In genomic region chr17:81556863-81557262, GRCh38 we compare ENCODE assay signal across 17 cellular contexts. TPM values are rescaled to one million over a fixed set of nuclear protein-coding genes. Genes with fewer than 3 reads are reported as not detected.
A peak's percentile ranks its signal among the peaks of the same experiment; 100 is the strongest.
DNase-seq lines count a peak whose midpoint lies in the region; ATAC-seq, FAIRE-seq and TF ChIP-seq lines count a peak whose summit lies in the region.
"Had no signal": no experiment of that assay in that cellular context is flagged by ENCODE, and none has a peak within 500 bp of the region (broad histone marks: within the 10 kb centered on the region; RNA-seq: fewer than 3 reads in every experiment).

No MANE protein-coding gene starts in this region.

- no peak for TF ChIP-seq RAD21 in K562 (CRISPR knock-in tag; conservative IDR thresholded peaks at IDR 0.05 in 1 of 2, IDR thresholded peaks at IDR 0.05 in 1 of 2)

- WGBS in K562 (ENCODE audit: insufficient coverage, low coverage, missing lambda C conversion rate), result 92% methylated on average over 6 of the region's 6 CpGs

- BruUV-seq in Calu3 (replicated peaks; lab: Mats Ljungman, UMichigan) (TSS peak; percentile 12), K562 (replicated peaks; lab: Mats Ljungman, UMichigan) (TSS peak; percentile 44), PC-3 (replicated peaks; lab: Mats Ljungman, UMichigan) (no TSS peak)

- H2AFZ ChIP-seq in K562 (ENCODE audit: low read depth, low read length) (no peak overlapping the region), PC-3 (ENCODE audit: low read length) (no peak overlapping the region)

- H4K20me1 ChIP-seq in K562 (replicated peaks; ENCODE audit: control insufficient read depth, insufficient read depth, low read length), result peaks cover 12% of the 10 kb centered on the region; the same call in 1 of the 2 replicates
- H4K20me1 ChIP-seq in PC-3 (ENCODE audit: low read length), result 0 out of 2 replicates have a peak, but pooled peaks cover 3% of the 10 kb centered on the region

- intact Hi-C loops in Calu3 (cut with micrococcal nuclease; ENCODE audit: unreplicated experiment) (no loop called here), K562 (cut with micrococcal nuclease) (no loop called here), PC-3 (cut with micrococcal nuclease) (loop anchor here (2.0 kb wide), 1 partner anchor 44 kb away; no protein-coding TSS in a partner anchor)

- peaks cover 24% of the 10 kb centered on the region for H3K4me1 Mint-ChIP-seq in Calu3 (ENCODE audit: low read depth, unreplicated experiment)
- H3K4me1 Mint-ChIP-seq in nephron, result peaks cover 15% of the 10 kb centered on the region

- H3K4me2 ChIP-seq in K562 (ENCODE audit: insufficient read depth, low read length), result no peak overlapping the region
- H3K4me2 ChIP-seq in PC-3 (ENCODE audit: low read length), result no peak overlapping the region
- H3K4me2 ChIP-seq: BLaER1, KMS-11 had no signal

- no peaks in the 10 kb centered on the region for H3K9me1 ChIP-seq in K562 (ENCODE audit: control insufficient read depth, insufficient read depth, low read length)

- POLR2A ChIA-PET in HEK293 (lab: Yijun Ruan, JAX) (interaction anchor here (2.1 to 4.0 kb wide), 2 partner anchors 10 to 44 kb away, joined by 7 to 16 read pairs; partner anchors contain the start of gene ACTG1), K562 (lab: Yijun Ruan, JAX) (interaction anchor here (0.5 to 2.7 kb wide), 6 partner anchors 12 to 85 kb away, joined by 3 to 16 read pairs (median 5); partner anchors contain the start of gene ACTG1), PC-3 (lab: Charles Lee; ENCODE audit: unreplicated experiment) (no interaction called here)

- no peaks in the 10 kb centered on the region for H3K9me2 ChIP-seq in PC-3 (replicated peaks; ENCODE audit: low read length)

- no peak for TF ChIP-seq EP300 in K562 (IDR thresholded peaks at IDR 0.05; ENCODE audit: low read length)

- H3K79me2 ChIP-seq in K562 (ENCODE audit: control insufficient read depth, insufficient read depth, low read length) (peaks cover 8% of the 10 kb centered on the region), PC-3 (ENCODE audit: low read length) (peaks cover 2% of the 10 kb centered on the region)

- H3K9ac ChIP-seq in K562 (ENCODE audit: insufficient read depth in 1 of 2, low read depth in 2 of 2, low read length in 2 of 2) (peak overlapping the region in 1 of 2 experiments; percentile 54; a peak in 2 of 4 replicates), PC-3 (ENCODE audit: low read length) (no peak overlapping the region)
- H3K9ac ChIP-seq: BLaER1, KMS-11 had no signal

- H3K4me1 ChIP-seq in HEK293 (ENCODE audit: control insufficient read depth, insufficient read depth, low read length) (peaks cover 12% of the 10 kb centered on the region), K562 (replicated peaks in 1 of 2; ENCODE audit: control insufficient read depth in 2 of 2, insufficient read depth in 2 of 2, low read length in 2 of 2) (peaks cover 21 to 55% of the 10 kb centered on the region in 2 experiments), PC-3 (ENCODE audit: insufficient read depth, low read length) (peaks cover 44% of the 10 kb centered on the region)

- in situ Hi-C loops in K562 (cut with MboI), result no loop called here

- no peak for FAIRE-seq in K562 (lab: Jason Lieb, UNC)
- FAIRE-seq: GM12878 had no signal

- peaks cover 27 to 57% of the 10 kb centered on the region in 2 experiments for H3K36me3 ChIP-seq in HEK293 (ENCODE audit: control insufficient read depth in 2 of 2, insufficient read depth in 1 of 2, low read length in 2 of 2)
- peaks cover 57% of the 10 kb centered on the region; the same call in 2 of the 3 replicates for H3K36me3 ChIP-seq in K562 (ENCODE audit: control insufficient read depth, insufficient read depth, low read length)
- H3K36me3 ChIP-seq in PC-3 (ENCODE audit: low read depth, low read length), result peaks cover 39% of the 10 kb centered on the region

- no peak overlapping the region for H3K4me3 Mint-ChIP-seq in Calu3 (ENCODE audit: low read depth, unreplicated experiment)
- H3K4me3 Mint-ChIP-seq in nephron, result no peak overlapping the region
- H3K4me3 Mint-ChIP-seq: activated naive CD4-positive, alpha-beta T cell treated with anti-CD3 and anti-CD28 coated beads, Interleukin-2, amount 10 ng/mL, durations not matched to agents 7 days and 5 days had no signal

- peaks cover 91% of the 10 kb centered on the region for H3K36me3 Mint-ChIP-seq in Calu3 (ENCODE audit: insufficient read depth, unreplicated experiment)
- H3K36me3 Mint-ChIP-seq in nephron (ENCODE audit: low read depth), result peaks cover 31% of the 10 kb centered on the region

- H3K9me3 ChIP-seq in HEK293 (ENCODE audit: control insufficient read depth, insufficient read depth, low read depth, low read length) (no peaks in the 10 kb centered on the region), K562 (replicated peaks; ENCODE audit: control insufficient read depth, insufficient read depth, low read depth, low read length) (no peaks in the 10 kb centered on the region), PC-3 (ENCODE audit: low read length) (no peaks in the 10 kb centered on the region)
- H3K9me3 ChIP-seq: BLaER1 had no signal

- H3K27ac ChIP-seq in HEK293 (ENCODE audit: extremely low read depth, low read depth, low read length), result no peak overlapping the region
- H3K27ac ChIP-seq in K562 (ENCODE audit: extremely low read depth, low read depth, low read length), result peak overlapping the region; percentile 29; the same call in 2 of the 3 replicates
- no peak overlapping the region for H3K27ac ChIP-seq in PC-3 (ENCODE audit: low read length)
- H3K27ac ChIP-seq: BLaER1, KMS-11 had no signal

- TF ChIP-seq CTCF in Calu3 (IDR thresholded peaks at IDR 0.05; ENCODE audit: unreplicated experiment), result no peak
- TF ChIP-seq CTCF in HEK293 (tag by site-specific recombination; IDR thresholded peaks at IDR 0.05), result no peak
- TF ChIP-seq CTCF in K562 (IDR thresholded peaks at IDR 0.05 in 2 of 3, conservative IDR thresholded peaks at IDR 0.05 in 1 of 3; ENCODE audit: insufficient read depth in 2 of 3, low read depth in 1 of 3, low read length in 3 of 3), result no peak
- TF ChIP-seq CTCF in nephron (IDR thresholded peaks at IDR 0.05; ENCODE audit: unreplicated experiment in 3 of 3), result no peak
- TF ChIP-seq CTCF in PC-3 (conservative IDR thresholded peaks at IDR 0.05; ENCODE audit: low read depth, low read length), result no peak

- H3K27me3 ChIP-seq in K562 (ENCODE audit: control insufficient read depth in 2 of 2, insufficient read depth in 2 of 2, low read length in 2 of 2) (no peaks in the 10 kb centered on the region), PC-3 (ENCODE audit: low read length) (no peaks in the 10 kb centered on the region)
- H3K27me3 ChIP-seq: BLaER1 had no signal

- no peaks in the 10 kb centered on the region for H3K9me3 Mint-ChIP-seq in Calu3 (ENCODE audit: low read depth, unreplicated experiment)
- H3K9me3 Mint-ChIP-seq in nephron, result no peaks in the 10 kb centered on the region
- H3K9me3 Mint-ChIP-seq: activated naive CD4-positive, alpha-beta T cell treated with anti-CD3 and anti-CD28 coated beads, Interleukin-2, amount 10 ng/mL, durations not matched to agents 7 days and 5 days had no signal

- H3K27me3 Mint-ChIP-seq in Calu3 (ENCODE audit: unreplicated experiment) (no peaks in the 10 kb centered on the region), nephron (ENCODE audit: low read depth) (peaks cover 6% of the 10 kb centered on the region)
- H3K27me3 Mint-ChIP-seq: activated naive CD4-positive, alpha-beta T cell treated with anti-CD3 and anti-CD28 coated beads, Interleukin-2, amount 10 ng/mL, durations not matched to agents 7 days and 5 days had no signal

- H3F3A ChIP-seq in PC-3 (ENCODE audit: low read length, unreplicated experiment), result no peaks in the 10 kb centered on the region

- H3K4me3 ChIP-seq in HEK293 (ENCODE audit: low read depth, low read length) (no peak overlapping the region), K562 (no peak overlapping the region), PC-3 (ENCODE audit: low read length) (no peak overlapping the region)
- H3K4me3 ChIP-seq: BLaER1, GM12878 had no signal

- CTCF ChIA-PET in Calu3 (lab: Charles Lee), result no interaction called here
- CTCF ChIA-PET in HEK293 (lab: Yijun Ruan, JAX), result interaction anchor here (1.2 to 2.9 kb wide), 2 partner anchors 11 to 44 kb away, joined by 5 to 19 read pairs; no protein-coding TSS in a partner anchor
- CTCF ChIA-PET in K562 (lab: Yijun Ruan, JAX; ENCODE audit: low intra/inter-chr PET ratio), result no interaction called here
- CTCF ChIA-PET in PC-3 (lab: Charles Lee), result no interaction called here

- H3K27ac Mint-ChIP-seq in Calu3 (ENCODE audit: unreplicated experiment) (no peak overlapping the region), nephron (peak overlapping the region in 2 of 3 experiments; percentile 11 to 19)
- H3K27ac Mint-ChIP-seq: activated naive CD4-positive, alpha-beta T cell treated with anti-CD3 and anti-CD28 coated beads, Interleukin-2, amount 10 ng/mL, durations not matched to agents 7 days and 5 days had no signal

- no peak for ATAC-seq in K562
- no peak for ATAC-seq in HG02981 (IDR thresholded peaks at IDR 0.05; ENCODE audit: unreplicated experiment)
- ATAC-seq in PC-3, result no peak
- ATAC-seq: GM12878 had no signal

- no peak for DNase-seq in Calu3
- no peak for DNase-seq in K562 (ENCODE audit: extremely low read depth in 1 of 4, low spot score in 3 of 4)
- DNase-seq in T-helper 9 cell, result no peak
- no peak for DNase-seq in PC-3
- DNase-seq: activated naive CD4-positive, alpha-beta T cell treated with anti-CD3 and anti-CD28 coated beads, Interleukin-2, amount 10 ng/mL, durations not matched to agents 7 days and 5 days; cortex of kidney; foreskin melanocyte; GF-D8; NCI-H1048 had no signal

- no peak for TF ChIP-seq POLR2A in K562 (conservative IDR thresholded peaks at IDR 0.05)

RNA-seq across cellular contexts. Expression of gene FAAP100, which starts 4.7 kb away (rescaled TPM):
- 39.4 and 39.7 TPM in 2 replicates for total RNA-seq in Calu3 (2022)
- total RNA-seq in K562 (2011; cell fraction: chromatin; rRNA removed; ENCODE audit: low replicate concordance), result 44.9 and 197 TPM in 2 replicates
- 108 and 129 TPM in 2 replicates for total RNA-seq in K562 (2011; cell fraction: nucleolus; rRNA removed)
- 63.6 and 65.2 TPM in 2 replicates for total RNA-seq in K562 (2011; cell fraction: nucleoplasm; rRNA removed)
- 33.2 and 39.0 TPM in 2 replicates for total RNA-seq in K562 (2014; rRNA removed)
- 3.9 and 8.6 TPM in 2 replicates for total RNA-seq in K562 (2014; rRNA removed; fragmentation: Illumina TruSeq; extraction: Trizol)
- 18.9 and 20.9 TPM in 2 replicates for total RNA-seq in K562 (2015; rRNA removed; fragmentation: Illumina TruSeq; extraction: Trizol)
- 51.2 and 52.5 TPM in 2 replicates for total RNA-seq in K562 (2021)
- polyA plus RNA-seq in K562 (2011; rRNA removed), result 12.6 and 15.2 TPM in 2 replicates
- 18.3 and 47.5 TPM in 2 replicates for polyA plus RNA-seq in K562 (2011; cell fraction: cytosol; rRNA removed)
- polyA plus RNA-seq in K562 (2011; cell fraction: nucleus; rRNA removed), result 42.7 and 112 TPM in 2 replicates
- 22.5 and 27.7 TPM in 2 replicates for polyA plus RNA-seq in K562 (2012)
- 7.6 and 25.3 TPM in 2 replicates for polyA plus RNA-seq in K562 (2014; fragmentation: Illumina TruSeq; extraction: Trizol)
- polyA plus RNA-seq in K562 (2014; fragmentation: Nextera tagmentation; extraction: Ambion mirVana), result under 1 TPM; 0.31 to 0.69 TPM
- 38.6 and 42.4 TPM in 2 replicates for polyA plus RNA-seq in K562 (2014; rRNA removed)
- 4.7 and 7.0 TPM in 2 replicates for polyA minus RNA-seq in K562 (2011; rRNA and poly(A)+ RNA removed)
- 19.5 and 23.0 TPM in 2 replicates for polyA minus RNA-seq in K562 (2011; cell fraction: cytosol; rRNA and poly(A)+ RNA removed)
- 58.6 and 62.1 TPM in 2 replicates for polyA minus RNA-seq in K562 (2011; cell fraction: nucleus; rRNA and poly(A)+ RNA removed)
- 23.3 and 34.6 TPM in 2 replicates for total RNA-seq in PC-3 (2014; rRNA removed)

RNA-seq across cellular contexts. Expression of gene FSCN2, which starts 28.7 kb away (rescaled TPM):
- total RNA-seq in Calu3 (2022) (5.5 and 7.0 TPM in 2 replicates), K562 (2014; rRNA removed) (not detected in 2 replicates), K562 (2014; rRNA removed; fragmentation: Illumina TruSeq; extraction: Trizol) (not detected in 2 replicates), K562 (2015; rRNA removed; fragmentation: Illumina TruSeq; extraction: Trizol) (not detected in 2 replicates), K562 (2021) (not detected in 2 replicates), PC-3 (2014; rRNA removed) (0.87 and 2.4 TPM in 2 replicates)
- 0.23 TPM in 1 of 2 replicates, not detected in the other for total RNA-seq in K562 (2011; cell fraction: chromatin; rRNA removed; ENCODE audit: low replicate concordance)
- 0.26 and 0.33 TPM in 2 replicates for total RNA-seq in K562 (2011; cell fraction: nucleolus; rRNA removed)
- 0.37 TPM in 1 of 2 replicates, not detected in the other for total RNA-seq in K562 (2011; cell fraction: nucleoplasm; rRNA removed)
- polyA plus RNA-seq in K562 (2011; rRNA removed) (not detected in 2 replicates), K562 (2014; fragmentation: Illumina TruSeq; extraction: Trizol) (not detected in 2 replicates), K562 (2014; fragmentation: Nextera tagmentation; extraction: Ambion mirVana) (not detected), K562 (2014; rRNA removed) (0.08 TPM in 1 of 2 replicates, not detected in the other)
- polyA plus RNA-seq in K562 (2011; cell fraction: cytosol; rRNA removed), result not detected in 2 replicates
- polyA plus RNA-seq in K562 (2011; cell fraction: nucleus; rRNA removed), result 0.14 TPM in 1 of 2 replicates, not detected in the other
- 0.25 and 0.30 TPM in 2 replicates for polyA plus RNA-seq in K562 (2012)
- not detected in 2 replicates for polyA minus RNA-seq in K562 (2011; rRNA and poly(A)+ RNA removed)
- not detected in 2 replicates for polyA minus RNA-seq in K562 (2011; cell fraction: cytosol; rRNA and poly(A)+ RNA removed)
- polyA minus RNA-seq in K562 (2011; cell fraction: nucleus; rRNA and poly(A)+ RNA removed), result 0.13 TPM in 1 of 2 replicates, not detected in the other
- total RNA-seq: epithelial cell of proximal tubule had no signal
- polyA plus RNA-seq: liver had no signal

RNA-seq across cellular contexts. Expression of gene ACTG1, which starts 44.3 kb away (rescaled TPM):
- 2,184 and 2,327 TPM in 2 replicates for total RNA-seq in Calu3 (2022)
- 264 and 482 TPM in 2 replicates for total RNA-seq in K562 (2011; cell fraction: chromatin; rRNA removed; ENCODE audit: low replicate concordance)
- 393 and 500 TPM in 2 replicates for total RNA-seq in K562 (2011; cell fraction: nucleolus; rRNA removed)
- 388 and 427 TPM in 2 replicates for total RNA-seq in K562 (2011; cell fraction: nucleoplasm; rRNA removed)
- 1,572 and 2,328 TPM in 2 replicates for total RNA-seq in K562 (2014; rRNA removed)
- total RNA-seq in K562 (2014; rRNA removed; fragmentation: Illumina TruSeq; extraction: Trizol), result 512 and 566 TPM in 2 replicates
- total RNA-seq in K562 (2015; rRNA removed; fragmentation: Illumina TruSeq; extraction: Trizol), result 568 and 574 TPM in 2 replicates
- 1,775 and 1,801 TPM in 2 replicates for total RNA-seq in K562 (2021)
- polyA plus RNA-seq in K562 (2011; rRNA removed), result 224 and 602 TPM in 2 replicates
- polyA plus RNA-seq in K562 (2011; cell fraction: cytosol; rRNA removed), result 901 and 1,415 TPM in 2 replicates
- polyA plus RNA-seq in K562 (2011; cell fraction: nucleus; rRNA removed), result 1,206 and 1,333 TPM in 2 replicates
- 1,311 and 3,206 TPM in 2 replicates for polyA plus RNA-seq in K562 (2012)
- polyA plus RNA-seq in K562 (2014; fragmentation: Illumina TruSeq; extraction: Trizol), result 990 and 2,987 TPM in 2 replicates
- polyA plus RNA-seq in K562 (2014; fragmentation: Nextera tagmentation; extraction: Ambion mirVana), result 100 to 1,000 TPM; 259 to 386 TPM
- polyA plus RNA-seq in K562 (2014; rRNA removed), result 831 and 1,109 TPM in 2 replicates
- 205 and 410 TPM in 2 replicates for polyA minus RNA-seq in K562 (2011; rRNA and poly(A)+ RNA removed)
- polyA minus RNA-seq in K562 (2011; cell fraction: cytosol; rRNA and poly(A)+ RNA removed), result 580 and 1,178 TPM in 2 replicates
- 230 and 388 TPM in 2 replicates for polyA minus RNA-seq in K562 (2011; cell fraction: nucleus; rRNA and poly(A)+ RNA removed)
- total RNA-seq in PC-3 (2014; rRNA removed), result 4,503 and 4,798 TPM in 2 replicates
